8 cellular contexts compared by ENCODE assay signal in genomic region chr12:109461049-109461845, GRCh38. TPM values are rescaled to one million over a fixed set of nuclear protein-coding genes. Genes with fewer than 3 reads are reported as not detected.
DNase-seq lines count a peak whose midpoint lies in the region; ATAC-seq and TF ChIP-seq lines count a peak whose summit lies in the region.

No MANE protein-coding gene starts in this region.

- peaks cover 5 to 91% (median 88%) of the 10 kb centered on the region in 4 donors for H3K4me1 ChIP-seq in tibial artery

- no peak overlapping the region for H3K4me3 ChIP-seq in tibial artery

- in situ Hi-C loops in ACHN (cut with HindIII; ENCODE audit: low pct_ligation_motif_present, low pct_unique_long_range_greater_than_20kb, low sequenced_read_pairs), result no loop called here

- TF ChIP-seq CTCF in tibial artery (IDR thresholded peaks at IDR 0.05), result no peak

- peak; percentile 41 for DNase-seq in ACHN
- peak; percentile 23 for DNase-seq in HuH-7.5 (ENCODE audit: low spot score)
- peak; percentile 62 for DNase-seq in amniotic epithelial cell (ENCODE audit: low read depth)
- DNase-seq in left lobe of liver (ENCODE audit: low spot score), result no peak
- DNase-seq in tibial artery, result peak in 1 of 2 donors; percentile 60
- no peak for DNase-seq in NCI-H187 treated with DMSO at 0.1 percent for 48 hours (lab: John Stamatoyannopoulos, UW)
- DNase-seq in T-helper 9 cell, result no peak

- no peaks in the 10 kb centered on the region for H3K27me3 ChIP-seq in tibial artery

- ATAC-seq in left lobe of liver, result peak; percentile 69
- ATAC-seq in GM21619 (IDR thresholded peaks at IDR 0.05; ENCODE audit: unreplicated experiment), result no peak

- peak overlapping the region; percentile 84 to 95 for H3K27ac ChIP-seq in tibial artery

- intact Hi-C loops in tibial artery (cut with DNase I; ENCODE audit: low total_unique reads), result no loop called here

- peaks cover 14 to 31% (median 21%) of the 10 kb centered on the region in 3 donors for H3K36me3 ChIP-seq in tibial artery

- no peaks in the 10 kb centered on the region for H3K9me3 ChIP-seq in tibial artery

RNA-seq across cellular contexts. Expression of gene KCTD10, which starts 15.9 kb away (rescaled TPM):
- total RNA-seq in left lobe of liver, result 7.0 TPM

RNA-seq across cellular contexts. Expression of gene UBE3B, which starts 16.2 kb away (rescaled TPM):
- 19.2 TPM for total RNA-seq in left lobe of liver

Comparison
In these comparisons a context has a peak if more than half of its experiments do, and no peak if none do; other contexts are left out.
1. DNase-seq: peak in ACHN (single experiment), HuH-7.5 (single experiment) and amniotic epithelial cell (single experiment); none in left lobe of liver (single experiment), NCI-H187 treated with DMSO at 0.1 percent for 48 hours (single experiment) and T-helper 9 cell (single experiment).